In the genomic region with DNA sequence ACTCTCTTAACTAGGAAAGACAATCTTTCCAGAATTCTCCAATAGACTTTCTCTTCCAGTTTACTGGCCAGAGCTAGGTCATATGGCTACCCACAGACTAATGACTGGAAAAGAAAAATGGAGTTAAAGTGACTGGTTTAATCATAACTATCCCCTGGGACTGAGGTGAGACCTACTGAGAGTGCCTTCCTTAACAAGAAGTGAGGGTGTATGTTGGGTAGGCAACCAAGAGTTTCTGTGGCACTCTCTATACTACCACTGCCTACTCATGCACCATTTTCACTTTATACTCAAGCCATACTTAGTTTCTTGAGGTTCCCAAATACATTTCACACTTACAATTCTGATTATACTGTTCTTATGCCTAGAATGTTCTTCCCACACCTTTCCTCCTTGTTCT, we compare ENCODE assay signal across 16 cellular contexts. TPM values are rescaled to one million over a fixed set of nuclear protein-coding genes. Genes with fewer than 3 reads are reported as not detected.
DNase-seq lines count a peak whose midpoint lies in the region; ATAC-seq and TF ChIP-seq lines count a peak whose summit lies in the region.
"Had no signal": no experiment of that assay in that cellular context is flagged by ENCODE, and none has a peak within 500 bp of the region (broad histone marks: within the 10 kb centered on the region; RNA-seq: fewer than 3 reads in every experiment).

No MANE protein-coding gene starts in this region.

- H3K27ac Mint-ChIP-seq in MCF 10A (ENCODE audit: low read depth, unreplicated experiment) (peak overlapping the region; percentile 28), T-helper 17 cell (no peak overlapping the region)
- H3K27ac Mint-ChIP-seq: B cell, GM23338 had no signal

- peaks cover 6% of the 10 kb centered on the region for H3K36me3 ChIP-seq in mammary epithelial cell (ENCODE audit: insufficient read depth, low read length)
- peaks cover 0 to 19% of the 10 kb centered on the region in 2 donors for H3K36me3 ChIP-seq in psoas muscle (ENCODE audit: insufficient read depth in 1 of 2, low read depth in 1 of 2)

- TF ChIP-seq CTCF in MCF 10A (IDR thresholded peaks at IDR 0.05; ENCODE audit: unreplicated experiment): no peak
- no peak for TF ChIP-seq CTCF in mammary epithelial cell (conservative IDR thresholded peaks at IDR 0.05 in 1 of 2, IDR thresholded peaks at IDR 0.05 in 1 of 2; ENCODE audit: extremely low read depth in 1 of 2, insufficient read depth in 1 of 2, low read depth in 1 of 2, low read length in 2 of 2)
- no peak for TF ChIP-seq CTCF in psoas muscle (IDR thresholded peaks at IDR 0.05)

- H3K4me2 ChIP-seq in mammary epithelial cell (ENCODE audit: insufficient read depth, low read depth, low read length): no peak overlapping the region
- H3K4me2 ChIP-seq: GM23338 had no signal

- BruUV-seq in MCF 10A (replicated peaks; lab: Mats Ljungman, UMichigan) (no TSS peak), mammary epithelial cell (replicated peaks; lab: Mats Ljungman, UMichigan) (no TSS peak)

- DNase-seq in MCF 10A (ENCODE audit: unreplicated experiment) (no peak), mammary epithelial cell (no peak), T-helper 17 cell (no peak), psoas muscle (no peak), hippocampal formation (lab: John Stamatoyannopoulos, UW) (no peak), NCI-H446 treated with DMSO at 0.1 percent for 48 hours (lab: John Stamatoyannopoulos, UW) (no peak), NCI-H2196 treated with DMSO at 0.1 percent for 48 hours (lab: John Stamatoyannopoulos, UW; ENCODE audit: unreplicated experiment) (no peak)
- DNase-seq: DMS153, DMS79, GDM1, HCEC 1CT, IMR-90 had no signal

- H3K9ac ChIP-seq in mammary epithelial cell (ENCODE audit: insufficient read depth, low read length): no peak overlapping the region
- H3K9ac ChIP-seq: BLaER1 treated with 17β-estradiol and CSF1 and Interleukin-3, amounts not matched to agents 10 nM and 100 nM had no signal

- no peak overlapping the region for H3K27ac ChIP-seq in mammary epithelial cell (ENCODE audit: insufficient read depth, low read depth, low read length)
- peak overlapping the region; percentile 25 for H3K27ac ChIP-seq in psoas muscle
- H3K27ac ChIP-seq: BLaER1 treated with 17β-estradiol and CSF1 and Interleukin-3, amounts not matched to agents 10 nM and 100 nM; HL-60 had no signal

- H3K9me3 ChIP-seq in mammary epithelial cell (replicated peaks; ENCODE audit: insufficient read depth, low read length) (no peaks in the 10 kb centered on the region), T-helper 17 cell (ENCODE audit: control insufficient read depth, low read length, poor library complexity, severe bottlenecking) (no peaks in the 10 kb centered on the region), psoas muscle (no peaks in the 10 kb centered on the region)
- H3K9me3 ChIP-seq: BLaER1 treated with 17β-estradiol and CSF1 and Interleukin-3, amounts not matched to agents 10 nM and 100 nM had no signal

- no peaks in the 10 kb centered on the region for H3K9me3 Mint-ChIP-seq in MCF 10A (ENCODE audit: unreplicated experiment)
- H3K9me3 Mint-ChIP-seq: GM23338 had no signal

- POLR2A ChIA-PET in MCF 10A (lab: Yijun Ruan, JAX): interaction anchor here (0.6 kb wide), 1 partner anchor 76 kb away, joined by 6 read pairs; no protein-coding TSS in a partner anchor

- no peaks in the 10 kb centered on the region for H4K20me1 ChIP-seq in mammary epithelial cell (ENCODE audit: insufficient read depth, low read length)
- H4K20me1 ChIP-seq: BLaER1 treated with 17β-estradiol and CSF1 and Interleukin-3, amounts not matched to agents 10 nM and 100 nM had no signal

- H3K36me3 Mint-ChIP-seq in MCF 10A (ENCODE audit: insufficient read depth, unreplicated experiment) (peaks cover 30% of the 10 kb centered on the region), T-helper 17 cell (ENCODE audit: low read depth) (no peaks in the 10 kb centered on the region)

- H3K27me3 Mint-ChIP-seq in MCF 10A (ENCODE audit: insufficient read depth, unreplicated experiment): no peaks in the 10 kb centered on the region
- H3K27me3 Mint-ChIP-seq in T-helper 17 cell: no peaks in the 10 kb centered on the region
- H3K27me3 Mint-ChIP-seq: B cell had no signal

- ATAC-seq in T-helper 17 cell (no peak), psoas muscle (no peak)
- ATAC-seq: GM23338 had no signal

- intact Hi-C loops in MCF 10A (cut with micrococcal nuclease): no loop called here
- intact Hi-C loops in mammary epithelial cell (cut with micrococcal nuclease): no loop called here
- intact Hi-C loops in psoas muscle (cut with DNase I): no loop called here

- CTCF ChIA-PET in MCF 10A (lab: Yijun Ruan, JAX): no interaction called here
- CTCF ChIA-PET in mammary epithelial cell (lab: Charles Lee; ENCODE audit: low non-redundant PET): no interaction called here

- H3K79me2 ChIP-seq in mammary epithelial cell (ENCODE audit: insufficient read depth, low read length): no peaks in the 10 kb centered on the region

- H3K4me3 Mint-ChIP-seq in MCF 10A (ENCODE audit: unreplicated experiment) (no peak overlapping the region), T-helper 17 cell (peak overlapping the region; percentile 12)
- H3K4me3 Mint-ChIP-seq: B cell, GM23338 had no signal

- H2AFZ ChIP-seq in mammary epithelial cell (ENCODE audit: low read depth, low read length): no peak overlapping the region
- H2AFZ ChIP-seq: GM23338 had no signal

- dilution Hi-C loops in mammary epithelial cell (cut with HindIII; ENCODE audit: low sequenced_read_pairs): loop anchor here (10.0 kb wide), 1 partner anchor 171 kb away; no protein-coding TSS in a partner anchor

- H3K4me1 ChIP-seq in mammary epithelial cell (ENCODE audit: insufficient read depth, low read length) (no peaks in the 10 kb centered on the region), psoas muscle (peaks cover 17% of the 10 kb centered on the region)

- no peaks in the 10 kb centered on the region for H3K4me1 Mint-ChIP-seq in MCF 10A (ENCODE audit: insufficient read depth, unreplicated experiment)
- H3K4me1 Mint-ChIP-seq in T-helper 17 cell: no peaks in the 10 kb centered on the region
- H3K4me1 Mint-ChIP-seq: B cell, GM23338 had no signal

- H3K27me3 ChIP-seq in mammary epithelial cell (ENCODE audit: insufficient read depth, low read length) (no peaks in the 10 kb centered on the region), psoas muscle (ENCODE audit: insufficient read depth in 3 of 3, low read length in 2 of 3) (no peaks in the 10 kb centered on the region)
- H3K27me3 ChIP-seq: BLaER1 treated with 17β-estradiol and CSF1 and Interleukin-3, amounts not matched to agents 10 nM and 100 nM had no signal

- in situ Hi-C loops in mammary epithelial cell (cut with MboI; ENCODE audit: low sequenced_read_pairs in 2 of 2): no loop called here

- H3K4me3 ChIP-seq in mammary epithelial cell (replicated peaks in 1 of 3; ENCODE audit: insufficient read depth in 1 of 3, low read depth in 2 of 3, low read length in 3 of 3): no peak overlapping the region
- no peak overlapping the region for H3K4me3 ChIP-seq in psoas muscle
- H3K4me3 ChIP-seq: BLaER1 treated with 17β-estradiol and CSF1 and Interleukin-3, amounts not matched to agents 10 nM and 100 nM; GM23338 had no signal

RNA-seq across cellular contexts. Expression of a gene that starts 6.9 kb away (rescaled TPM):
- total RNA-seq in MCF 10A (2022): 176 and 230 TPM in 2 replicates
- 10 to 100 TPM; 43.7 to 76.3 TPM for total RNA-seq in mammary epithelial cell
- 10.1 TPM for polyA plus RNA-seq in mammary epithelial cell
- polyA minus RNA-seq in mammary epithelial cell: 35.1 TPM
- total RNA-seq in T-helper 17 cell: 10 to 100 TPM; 15.1 to 18.7 TPM
- total RNA-seq in psoas muscle: 10 to 100 TPM; 19.8 to 34.5 (median 33.5) TPM
- 10 to 100 TPM in 1 of 3 donors, 1 to 10 TPM in 2; 5.7 to 11.8 (median 7.7) TPM for polyA plus RNA-seq in psoas muscle

RNA-seq across cellular contexts. Expression of a gene that starts 43.3 kb away (rescaled TPM):
- total RNA-seq in MCF 10A (2022) (29.5 and 32.3 TPM in 2 replicates), mammary epithelial cell (10 to 100 TPM; 23.0 to 39.3 TPM), T-helper 17 cell (10 to 100 TPM; 17.8 to 23.2 TPM), psoas muscle (10 to 100 TPM; 67.6 to 98.5 (median 79.2) TPM)
- polyA plus RNA-seq in mammary epithelial cell (21.8 TPM), psoas muscle (100 to 1,000 TPM in 1 of 3 donors, 10 to 100 TPM in 2; 36.5 to 112 (median 99.0) TPM)
- polyA minus RNA-seq in mammary epithelial cell: 46.2 TPM
